In the genomic region with DNA sequence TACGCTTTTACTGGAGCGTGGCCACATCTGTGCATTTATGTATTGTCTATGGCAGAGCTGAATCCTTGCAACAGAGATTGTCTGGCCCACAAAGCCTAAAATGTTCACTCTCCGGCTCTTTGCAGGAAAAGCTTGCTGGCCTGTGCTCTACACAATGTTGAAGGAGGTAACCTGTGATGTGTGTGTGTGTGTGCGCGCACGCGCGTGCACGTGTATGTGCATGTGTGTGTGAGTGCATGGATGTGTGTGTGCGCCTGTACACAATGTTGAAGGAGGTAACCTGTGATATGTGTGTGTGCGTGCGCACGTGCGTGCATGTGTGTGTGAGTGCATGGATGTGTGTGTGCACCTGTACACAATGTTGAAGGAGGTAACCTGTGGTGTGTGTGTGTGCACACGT, we compare ENCODE assay signal across 23 cellular contexts.
"Had no signal": no experiment of that assay in that cellular context is flagged by ENCODE, and none has a peak within 500 bp of the region (broad histone marks: within the 10 kb centered on the region; RNA-seq: fewer than 3 reads in every experiment).

No MANE protein-coding gene starts in this region.

- H3K27me3 Mint-ChIP-seq: activated B cell treated with CpG ODN at 0.5 μM for 24 hours; activated CD4-positive, alpha-beta memory T cell treated with anti-CD3 and anti-CD28 coated beads, Interleukin-2, amount 10 ng/mL, durations not matched to agents 7 days and 5 days; activated naive CD8-positive, alpha-beta T cell treated with anti-CD3 and anti-CD28 coated beads, Interleukin-2, amount 10 ng/mL, durations not matched to agents 7 days and 5 days had no signal

- H3K4me3 Mint-ChIP-seq: activated B cell treated with CpG ODN at 0.5 μM for 24 hours; activated CD4-positive, alpha-beta memory T cell treated with anti-CD3 and anti-CD28 coated beads, Interleukin-2, amount 10 ng/mL, durations not matched to agents 7 days and 5 days; activated naive CD8-positive, alpha-beta T cell treated with anti-CD3 and anti-CD28 coated beads, Interleukin-2, amount 10 ng/mL, durations not matched to agents 7 days and 5 days; T-helper 1 cell treated with Interleukin-12 subunit alpha and Interleukin-12 subunit beta and Interleukin-4 antibody, amounts not matched to agents 30 μg/mL and 1 μg/mL, for 36 hours had no signal

- H3K9me3 Mint-ChIP-seq: activated B cell treated with CpG ODN at 0.5 μM for 24 hours; activated CD4-positive, alpha-beta memory T cell treated with anti-CD3 and anti-CD28 coated beads, Interleukin-2, amount 10 ng/mL, durations not matched to agents 7 days and 5 days; activated naive CD8-positive, alpha-beta T cell treated with anti-CD3 and anti-CD28 coated beads, Interleukin-2, amount 10 ng/mL, durations not matched to agents 7 days and 5 days; T-helper 1 cell treated with Interleukin-12 subunit alpha and Interleukin-12 subunit beta and Interleukin-4 antibody, amounts not matched to agents 30 μg/mL and 1 μg/mL, for 36 hours had no signal

- H3K27ac ChIP-seq: breast epithelium, colonic mucosa, KMS-11 had no signal

- H3K36me3 ChIP-seq: breast epithelium, colonic mucosa had no signal

- FAIRE-seq: RCC 7860 had no signal

- H3K27ac Mint-ChIP-seq: activated B cell treated with CpG ODN at 0.5 μM for 24 hours; activated naive CD8-positive, alpha-beta T cell treated with anti-CD3 and anti-CD28 coated beads, Interleukin-2, amount 10 ng/mL, durations not matched to agents 7 days and 5 days; T-helper 1 cell treated with Interleukin-12 subunit alpha and Interleukin-12 subunit beta and Interleukin-4 antibody, amounts not matched to agents 30 μg/mL and 1 μg/mL, for 36 hours had no signal

- H3K4me3 ChIP-seq: adrenal gland, breast epithelium, colonic mucosa had no signal

- H3K4me2 ChIP-seq: KMS-11 had no signal

- H3K9ac ChIP-seq: KMS-11 had no signal

- DNase-seq: activated B cell treated with CpG ODN at 0.5 μM for 24 hours; activated CD4-positive, alpha-beta memory T cell treated with anti-CD3 and anti-CD28 coated beads, Interleukin-2, amount 10 ng/mL, durations not matched to agents 7 days and 5 days; activated CD4-positive, alpha-beta T cell treated with anti-CD3 and anti-CD28 coated beads for 1 hour; activated CD8-positive, alpha-beta memory T cell treated with anti-CD3 and anti-CD28 coated beads, Interleukin-2, amount 50 U/mL, for 4 hours; activated naive CD4-positive, alpha-beta T cell treated with anti-CD3 and anti-CD28 coated beads, Interleukin-2, amount 50 U/mL, for 16 hours; activated naive CD8-positive, alpha-beta T cell treated with anti-CD3 and anti-CD28 coated beads, Interleukin-2, amount 10 ng/mL, durations not matched to agents 7 days and 5 days; adrenal gland; anterior cingulate cortex; caudate nucleus; colonic mucosa; NCI-H1092; NCI-H1417; NCI-H1694; NCI-H2029; NCI-H2107; NCI-H446; NCI-H524; PC-3; SHP77 treated with DMSO at 0.1 percent for 48 hours had no signal

- H3K4me1 Mint-ChIP-seq: activated B cell treated with CpG ODN at 0.5 μM for 24 hours; activated CD4-positive, alpha-beta memory T cell treated with anti-CD3 and anti-CD28 coated beads, Interleukin-2, amount 10 ng/mL, durations not matched to agents 7 days and 5 days; activated naive CD8-positive, alpha-beta T cell treated with anti-CD3 and anti-CD28 coated beads, Interleukin-2, amount 10 ng/mL, durations not matched to agents 7 days and 5 days had no signal

- H3K27me3 ChIP-seq: adrenal gland, breast epithelium, colonic mucosa had no signal

- H3K9me3 ChIP-seq: adrenal gland, breast epithelium, colonic mucosa had no signal

- ATAC-seq: PC-3 had no signal
